In genomic region chr3:57597973-57598351, GRCh38 we compare ENCODE assay signal across 8 cellular contexts. TPM values are rescaled to one million over a fixed set of nuclear protein-coding genes. Genes with fewer than 3 reads are reported as not detected.
A peak's percentile ranks its signal among the peaks of the same experiment; 100 is the strongest.
DNase-seq lines count a peak whose midpoint lies in the region; ATAC-seq and TF ChIP-seq lines count a peak whose summit lies in the region.

No MANE protein-coding gene starts in this region.

- H3K36me3 Mint-ChIP-seq in central memory CD8-positive, alpha-beta T cell (ENCODE audit: insufficient read depth), result peaks cover 29% of the 10 kb centered on the region
- H3K36me3 Mint-ChIP-seq in naive thymus-derived CD4-positive, alpha-beta T cell, result peaks cover 0 to 15% (median 9%) of the 10 kb centered on the region in 5 donors

- H3K4me2 ChIP-seq in DOHH2 (ENCODE audit: low read length), result peak overlapping the region; percentile 97
- peak overlapping the region; percentile 98 for H3K4me2 ChIP-seq in OCI-LY1 (ENCODE audit: low read length)

- H3K36me3 ChIP-seq in DOHH2 (ENCODE audit: control insufficient read depth, low read length) (peaks cover 37% of the 10 kb centered on the region), OCI-LY1 (ENCODE audit: insufficient read depth, low read length) (no peaks in the 10 kb centered on the region)
- H3K36me3 ChIP-seq in naive thymus-derived CD4-positive, alpha-beta T cell (ENCODE audit: control insufficient read depth in 2 of 3, insufficient read depth in 3 of 3, low read length in 3 of 3), result peaks cover 0 to 5% (median 0%) of the 10 kb centered on the region in 3 experiments

- H4K20me1 ChIP-seq in DOHH2 (ENCODE audit: control insufficient read depth, insufficient read depth, low read depth, low read length), result peaks cover 21% of the 10 kb centered on the region
- no peaks in the 10 kb centered on the region; the same call in 1 of the 2 replicates for H4K20me1 ChIP-seq in OCI-LY1 (ENCODE audit: insufficient read depth, low read length)

- peaks cover 13% of the 10 kb centered on the region for H3F3A ChIP-seq in DOHH2 (ENCODE audit: control insufficient read depth, insufficient read depth)
- H3F3A ChIP-seq in OCI-LY1 (ENCODE audit: insufficient read depth, low read length), result no peaks in the 10 kb centered on the region

- DNase-seq in central memory CD8-positive, alpha-beta T cell (ENCODE audit: low spot score in 2 of 2), result no peak
- no peak for DNase-seq in naive thymus-derived CD4-positive, alpha-beta T cell
- DNase-seq in iPS-NIHi11 (ENCODE audit: low spot score) (no peak), HK-2 (ENCODE audit: unreplicated experiment) (no peak), nucleus accumbens (lab: John Stamatoyannopoulos, UW) (no peak), GM13976 (ENCODE audit: low spot score) (no peak)

- H3K79me2 ChIP-seq in DOHH2 (ENCODE audit: control insufficient read depth, low read length) (peaks cover 62% of the 10 kb centered on the region), OCI-LY1 (ENCODE audit: insufficient read depth, low read length) (peaks cover 48% of the 10 kb centered on the region)

- H3K9me3 ChIP-seq in DOHH2 (ENCODE audit: control insufficient read depth, insufficient read depth, low read length) (no peaks in the 10 kb centered on the region), OCI-LY1 (ENCODE audit: low read length) (no peaks in the 10 kb centered on the region)
- no peaks in the 10 kb centered on the region for H3K9me3 ChIP-seq in naive thymus-derived CD4-positive, alpha-beta T cell (ENCODE audit: control insufficient read depth in 2 of 3, low read length in 3 of 3)

- intact Hi-C loops in naive thymus-derived CD4-positive, alpha-beta T cell (cut with micrococcal nuclease), result loop anchor here (1.0 to 5.0 kb wide), 15 partner anchors 15 to 1041 kb away; partner anchors contain the start of genes PDE12 (in 2 of the 2), SLMAP (in 2 of the 2), APPL1 (in 1 of the 2) and ARHGEF3 (in 1 of the 2)

- H3K27ac Mint-ChIP-seq in central memory CD8-positive, alpha-beta T cell (ENCODE audit: low read depth), result peak overlapping the region; percentile 97
- peak overlapping the region; percentile 95 to 100 (median 99) for H3K27ac Mint-ChIP-seq in naive thymus-derived CD4-positive, alpha-beta T cell

- H3K9ac ChIP-seq in OCI-LY1 (ENCODE audit: low read length), result peak overlapping the region; percentile 89

- in situ Hi-C loops in GM13976 (cut with MboI; ENCODE audit: low sequenced_read_pairs, unreplicated experiment), result no loop called here

- peak overlapping the region; percentile 96 for H3K4me3 Mint-ChIP-seq in central memory CD8-positive, alpha-beta T cell
- peak overlapping the region; percentile 91 to 99 (median 98) for H3K4me3 Mint-ChIP-seq in naive thymus-derived CD4-positive, alpha-beta T cell

- H3K9me3 Mint-ChIP-seq in central memory CD8-positive, alpha-beta T cell, result no peaks in the 10 kb centered on the region
- H3K9me3 Mint-ChIP-seq in naive thymus-derived CD4-positive, alpha-beta T cell, result peaks cover 0 to 4% (median 0%) of the 10 kb centered on the region in 11 donors

- H3K4me1 Mint-ChIP-seq in central memory CD8-positive, alpha-beta T cell, result peaks cover 50% of the 10 kb centered on the region
- peaks cover 29 to 59% (median 46%) of the 10 kb centered on the region in 7 donors for H3K4me1 Mint-ChIP-seq in naive thymus-derived CD4-positive, alpha-beta T cell

- peaks cover 32% of the 10 kb centered on the region for H3K4me1 ChIP-seq in DOHH2 (ENCODE audit: control insufficient read depth, low read length)
- H3K4me1 ChIP-seq in OCI-LY1 (ENCODE audit: insufficient read depth, low read length, severe bottlenecking), result peaks cover 36% of the 10 kb centered on the region
- peaks cover 26 to 29% of the 10 kb centered on the region in 2 donors for H3K4me1 ChIP-seq in naive thymus-derived CD4-positive, alpha-beta T cell (ENCODE audit: control insufficient read depth in 2 of 2, insufficient read depth in 2 of 2, low read length in 2 of 2)

- CTCF ChIA-PET in naive thymus-derived CD4-positive, alpha-beta T cell (lab: Charles Lee), result interaction anchor here (1.1 to 1.2 kb wide), 2 partner anchors 47 to 158 kb away, joined by 3 read pairs; partner anchors contain the start of gene SLMAP

- no peak overlapping the region for H2AFZ ChIP-seq in OCI-LY1 (ENCODE audit: low read length)

- H3K4me3 ChIP-seq in DOHH2 (ENCODE audit: low read length) (peak overlapping the region; percentile 92), OCI-LY1 (ENCODE audit: low read depth, low read length, poor library complexity, severe bottlenecking) (peak overlapping the region; percentile 67)
- peak overlapping the region; percentile 69 for H3K4me3 ChIP-seq in naive thymus-derived CD4-positive, alpha-beta T cell (ENCODE audit: low read length)

- POLR2A ChIA-PET in naive thymus-derived CD4-positive, alpha-beta T cell (lab: Charles Lee), result interaction anchor here (0.5 to 4.4 kb wide), 16 partner anchors 17 to 1039 kb away, joined by 3 to 88 read pairs (median 6); partner anchors contain the start of genes DENND6A, PDE12 and SLMAP

- H3K27ac ChIP-seq in DOHH2 (ENCODE audit: low read depth, low read length), result peak overlapping the region; percentile 83
- H3K27ac ChIP-seq in OCI-LY1 (ENCODE audit: low read depth, low read length, poor library complexity, severe bottlenecking), result peak overlapping the region; percentile 85
- peak overlapping the region; percentile 94 for H3K27ac ChIP-seq in naive thymus-derived CD4-positive, alpha-beta T cell (ENCODE audit: low read depth, low read length)

- no peaks in the 10 kb centered on the region for H3K27me3 ChIP-seq in DOHH2 (ENCODE audit: control insufficient read depth, low read length)
- H3K27me3 ChIP-seq in OCI-LY1 (ENCODE audit: insufficient read depth, low read length), result no peaks in the 10 kb centered on the region
- H3K27me3 ChIP-seq in naive thymus-derived CD4-positive, alpha-beta T cell (ENCODE audit: control insufficient read depth in 2 of 2, insufficient read depth in 2 of 2, low read length in 2 of 2), result no peaks in the 10 kb centered on the region

- peak; percentile 15 for ATAC-seq in central memory CD8-positive, alpha-beta T cell (replicated peaks; ENCODE audit: extremely low read depth, poor library complexity, severe bottlenecking)
- peak; percentile 1 for ATAC-seq in naive thymus-derived CD4-positive, alpha-beta T cell

- no peak for TF ChIP-seq CTCF in DOHH2 (IDR thresholded peaks at IDR 0.05; ENCODE audit: low read depth, low read length, poor library complexity, severe bottlenecking)
- TF ChIP-seq CTCF in OCI-LY1 (IDR thresholded peaks at IDR 0.05; ENCODE audit: low read length), result no peak
- no peak for TF ChIP-seq CTCF in GM13976 (IDR thresholded peaks at IDR 0.05; ENCODE audit: borderline replicate concordance, control extremely low read depth, extremely low read depth, insufficient read depth, missing control alignments)

- H3K9me2 ChIP-seq in DOHH2 (replicated peaks; ENCODE audit: control insufficient read depth, low read length), result no peaks in the 10 kb centered on the region
- H3K9me2 ChIP-seq in OCI-LY1 (ENCODE audit: low read depth, low read length), result no peaks in the 10 kb centered on the region

- H3K27me3 Mint-ChIP-seq in central memory CD8-positive, alpha-beta T cell, result no peaks in the 10 kb centered on the region
- no peaks in the 10 kb centered on the region for H3K27me3 Mint-ChIP-seq in naive thymus-derived CD4-positive, alpha-beta T cell

RNA-seq across cellular contexts. Expression of gene ARF4, which starts 0.8 kb away (rescaled TPM):
- 10 to 100 TPM; 50.9 to 85.5 (median 57.5) TPM for total RNA-seq in naive thymus-derived CD4-positive, alpha-beta T cell
- polyA plus RNA-seq in naive thymus-derived CD4-positive, alpha-beta T cell, result 100 to 1,000 TPM; 128 to 130 TPM

RNA-seq across cellular contexts. Expression of gene PDE12, which starts 41.9 kb away (rescaled TPM):
- 10 to 100 TPM; 24.0 to 35.5 (median 27.8) TPM for total RNA-seq in naive thymus-derived CD4-positive, alpha-beta T cell
- polyA plus RNA-seq in naive thymus-derived CD4-positive, alpha-beta T cell, result 10 to 100 TPM; 15.1 to 24.5 TPM

RNA-seq across cellular contexts. Expression of gene DNAH12, which starts 53.8 kb away (rescaled TPM):
- under 1 TPM; 0.05 to 0.51 (median 0.19) TPM for total RNA-seq in naive thymus-derived CD4-positive, alpha-beta T cell
- polyA plus RNA-seq in naive thymus-derived CD4-positive, alpha-beta T cell, result not detected
